ENCODE assay signal across 8 cellular contexts in genomic region chr6:111709615-111710398, GRCh38.
DNase-seq lines count a peak whose midpoint lies in the region; ATAC-seq and TF ChIP-seq lines count a peak whose summit lies in the region.

No MANE protein-coding gene starts in this region.

- H3K4me3 Mint-ChIP-seq in Caco-2 (ENCODE audit: unreplicated experiment) (no peak overlapping the region), naive B cell (peak overlapping the region in 4 of 8 donors; percentile 19 to 66 (median 43))

- H3K27ac Mint-ChIP-seq in Caco-2 (ENCODE audit: unreplicated experiment), result no peak overlapping the region
- H3K27ac Mint-ChIP-seq in naive B cell, result peak overlapping the region in 2 of 6 donors; percentile 38 to 56

- intact Hi-C loops in Caco-2 (cut with micrococcal nuclease; ENCODE audit: unreplicated experiment), result loop anchor here (1.0 kb wide), 4 partner anchors 287 to 453 kb away; no protein-coding TSS in a partner anchor

- ATAC-seq in GM19452 (IDR thresholded peaks at IDR 0.05; ENCODE audit: unreplicated experiment) (peak; percentile 78), HG03575 (IDR thresholded peaks at IDR 0.05; ENCODE audit: extremely low read depth, insufficient number of reproducible peaks, low FRiP score, unreplicated experiment) (peak; percentile 92), naive B cell (ENCODE audit: low read depth in 2 of 2) (peak; percentile 89 to 99)

- H3K4me1 Mint-ChIP-seq in Caco-2 (ENCODE audit: low read depth, unreplicated experiment) (no peaks in the 10 kb centered on the region), naive B cell (peaks cover 0 to 7% (median 0%) of the 10 kb centered on the region in 3 donors)

- no peaks in the 10 kb centered on the region for H3K4me1 ChIP-seq in Caco-2

- H3K9me3 ChIP-seq in Caco-2, result no peaks in the 10 kb centered on the region

- no peak overlapping the region for H3K4me3 ChIP-seq in Caco-2 (ENCODE audit: low read depth, low read length)
- H3K4me3 ChIP-seq in epithelial cell of esophagus (ENCODE audit: low read length), result no peak overlapping the region

- TF ChIP-seq CTCF in Caco-2 (IDR thresholded peaks at IDR 0.05; ENCODE audit: insufficient read depth in 1 of 2, low read depth in 1 of 2, low read length in 1 of 2, severe bottlenecking in 1 of 2, unreplicated experiment in 1 of 2) (peak; percentile 42 to 57), epithelial cell of esophagus (IDR thresholded peaks at IDR 0.05; ENCODE audit: insufficient read depth, low read depth, low read length, missing control alignments) (peak; percentile 50)

- peak overlapping the region; percentile 19 for H3K27ac ChIP-seq in substantia nigra (ENCODE audit: low read depth, low read length, poor library complexity, severe bottlenecking)

- H3K36me3 Mint-ChIP-seq in Caco-2 (ENCODE audit: insufficient read depth, unreplicated experiment), result no peaks in the 10 kb centered on the region
- peaks cover 0 to 5% of the 10 kb centered on the region in 2 donors for H3K36me3 Mint-ChIP-seq in naive B cell

- DNase-seq in Caco-2, result peak in 1 of 2 experiments; percentile 57
- DNase-seq in NCI-H82 (lab: John Stamatoyannopoulos, UW), result peak; percentile 86
- DNase-seq in activated T-cell treated with anti-CD3 and anti-CD28 coated beads for 1 hour (ENCODE audit: low read depth), result peak; percentile 34
- DNase-seq in epithelial cell of esophagus (ENCODE audit: low read depth), result peak; percentile 64
- peak; percentile 61 for DNase-seq in naive B cell
- peak in 36 of 49 donors; percentile 14 to 71 (median 48) for DNase-seq in substantia nigra (lab: John Stamatoyannopoulos, UW)

- no peaks in the 10 kb centered on the region for H3K27me3 Mint-ChIP-seq in Caco-2 (ENCODE audit: insufficient read depth, unreplicated experiment)
- no peaks in the 10 kb centered on the region for H3K27me3 Mint-ChIP-seq in naive B cell

- POLR2A ChIA-PET in Caco-2 (lab: Charles Lee), result no interaction called here

- no peaks in the 10 kb centered on the region for H3K27me3 ChIP-seq in Caco-2 (replicated peaks; ENCODE audit: control insufficient read depth, insufficient read depth, low read length)

- CTCF ChIA-PET in Caco-2 (lab: Charles Lee), result interaction anchor here (0.6 to 2.2 kb wide), 9 partner anchors 12 to 334 kb away, joined by 3 to 30 read pairs (median 3); partner anchors contain the start of gene REV3L

- no peaks in the 10 kb centered on the region for H3K36me3 ChIP-seq in Caco-2 (ENCODE audit: control insufficient read depth, insufficient read depth, low read length)

- H3K9me3 Mint-ChIP-seq in Caco-2 (ENCODE audit: unreplicated experiment), result no peaks in the 10 kb centered on the region
- no peaks in the 10 kb centered on the region for H3K9me3 Mint-ChIP-seq in naive B cell

- no TSS peak for BruUV-seq in Caco-2 (replicated peaks; lab: Mats Ljungman, UMichigan)
